In the genomic region with DNA sequence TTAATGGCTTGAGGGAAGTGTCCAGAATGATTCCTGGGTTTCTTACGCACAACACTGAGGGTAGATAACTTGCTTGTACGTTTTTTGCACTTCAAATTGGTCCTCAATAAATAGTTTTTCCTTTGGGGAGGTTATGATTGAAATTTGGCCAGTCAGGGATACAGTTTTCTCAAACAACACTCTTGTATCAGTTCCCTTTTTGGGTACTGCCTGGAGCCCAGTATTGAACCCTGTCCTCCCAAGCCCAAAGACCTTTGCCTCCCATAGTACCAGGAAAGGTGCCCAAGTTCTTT, we compare ENCODE assay signal across 8 cellular contexts. TPM values are rescaled to one million over a fixed set of nuclear protein-coding genes. Genes with fewer than 3 reads are reported as not detected.
DNase-seq lines count a peak whose midpoint lies in the region; ATAC-seq and TF ChIP-seq lines count a peak whose summit lies in the region.

No MANE protein-coding gene starts in this region.

- no peak for DNase-seq in GM23338 (ENCODE audit: low spot score)
- DNase-seq in WTC11 (ENCODE audit: low spot score): no peak
- DNase-seq in glutamatergic neuron: no peak
- DNase-seq in KG1 (lab: John Stamatoyannopoulos, UW): no peak
- DNase-seq in GDM1 (lab: John Stamatoyannopoulos, UW): no peak
- no peak for DNase-seq in KBM-7

- H3K36me3 Mint-ChIP-seq in GM23338 (ENCODE audit: low read depth) (peaks cover 6% of the 10 kb centered on the region), WTC11 (peaks cover 6% of the 10 kb centered on the region; the same call in 1 of the 2 replicates), glutamatergic neuron (ENCODE audit: unreplicated experiment) (no peaks in the 10 kb centered on the region)

- in situ Hi-C loops in KBM-7 (cut with MboI; ENCODE audit: low pct_unique_long_range_greater_than_20kb, low sequenced_read_pairs): no loop called here

- H3K27ac Mint-ChIP-seq in GM23338 (peak overlapping the region; percentile 49), WTC11 (peak overlapping the region; percentile 88), glutamatergic neuron (ENCODE audit: unreplicated experiment) (peak overlapping the region; percentile 89)

- H4K20me1 ChIP-seq in GM23338 (replicated peaks; ENCODE audit: insufficient read depth): peaks cover 11% of the 10 kb centered on the region; the same call in 1 of the 2 replicates

- H3K4me3 Mint-ChIP-seq in GM23338 (peak overlapping the region; percentile 97), WTC11 (peak overlapping the region; percentile 90), glutamatergic neuron (ENCODE audit: unreplicated experiment) (peak overlapping the region; percentile 86)

- H3K9me3 Mint-ChIP-seq in GM23338 (no peaks in the 10 kb centered on the region), WTC11 (no peaks in the 10 kb centered on the region), glutamatergic neuron (ENCODE audit: unreplicated experiment) (peaks cover 7% of the 10 kb centered on the region)

- H3K4me1 ChIP-seq in GM23338 (ENCODE audit: insufficient read depth): peaks cover 15% of the 10 kb centered on the region

- peak overlapping the region; percentile 80 for H3K4me3 ChIP-seq in GM23338
- H3K4me3 ChIP-seq in skin epidermis: peak overlapping the region; percentile 73 to 99 (median 81)

- ATAC-seq in GM23338: no peak
- no peak for ATAC-seq in WTC11
- no peak for ATAC-seq in GM19328 (IDR thresholded peaks at IDR 0.05; ENCODE audit: unreplicated experiment)

- peak overlapping the region; percentile 95 for H3K27ac ChIP-seq in GM23338 (ENCODE audit: low read depth)
- peak overlapping the region; percentile 88 to 99 (median 95) for H3K27ac ChIP-seq in skin epidermis

- H3K27me3 Mint-ChIP-seq in GM23338 (ENCODE audit: insufficient read depth, low read depth, poor library complexity) (peaks cover 14% of the 10 kb centered on the region), WTC11 (ENCODE audit: low read depth) (no peaks in the 10 kb centered on the region), glutamatergic neuron (ENCODE audit: unreplicated experiment) (peaks cover 6% of the 10 kb centered on the region)

- CTCF ChIA-PET in WTC11 (lab: Charles Lee): interaction anchor here (0.8 to 3.0 kb wide), 4 partner anchors 9 to 234 kb away, joined by 3 to 34 read pairs (median 10); no protein-coding TSS in a partner anchor

- H3K36me3 ChIP-seq in GM23338 (ENCODE audit: insufficient read depth): no peaks in the 10 kb centered on the region

- H3F3A ChIP-seq in GM23338 (replicated peaks; ENCODE audit: low read depth): peaks cover 10% of the 10 kb centered on the region

- H3K79me2 ChIP-seq in GM23338 (replicated peaks; ENCODE audit: insufficient read depth): peaks cover 37% of the 10 kb centered on the region

- POLR2A ChIA-PET in WTC11 (lab: Charles Lee): interaction anchor here (0.6 to 1.8 kb wide), 4 partner anchors 62 to 212 kb away, joined by 3 to 5 read pairs (median 4); partner anchors contain the start of gene ATP5IF1

- H3K4me1 Mint-ChIP-seq in GM23338 (peaks cover 8% of the 10 kb centered on the region), WTC11 (peaks cover 26% of the 10 kb centered on the region), glutamatergic neuron (ENCODE audit: low read depth, unreplicated experiment) (peaks cover 2% of the 10 kb centered on the region)

- H3K27me3 ChIP-seq in GM23338 (ENCODE audit: insufficient read depth): no peaks in the 10 kb centered on the region

- no peaks in the 10 kb centered on the region for H3K9me2 ChIP-seq in GM23338 (ENCODE audit: insufficient read depth)

- H2AFZ ChIP-seq in GM23338: peak overlapping the region; percentile 93

- H3K4me2 ChIP-seq in GM23338: peak overlapping the region; percentile 65

- TF ChIP-seq CTCF in GM23338 (conservative IDR thresholded peaks at IDR 0.05; ENCODE audit: low read depth in 2 of 2) (no peak), WTC11 (IDR thresholded peaks at IDR 0.05) (no peak), glutamatergic neuron (IDR thresholded peaks at IDR 0.05; ENCODE audit: partially characterized antibody, unreplicated experiment) (no peak)

TF ChIP-seq in GM23338, 12 proteins besides CTCF, POLR2A, EP300 and RAD21 (continues in another document):
- TF ChIP-seq ZNF114 (CRISPR knock-in tag; IDR thresholded peaks at IDR 0.05): no peak
- TF ChIP-seq, protein P1, sequence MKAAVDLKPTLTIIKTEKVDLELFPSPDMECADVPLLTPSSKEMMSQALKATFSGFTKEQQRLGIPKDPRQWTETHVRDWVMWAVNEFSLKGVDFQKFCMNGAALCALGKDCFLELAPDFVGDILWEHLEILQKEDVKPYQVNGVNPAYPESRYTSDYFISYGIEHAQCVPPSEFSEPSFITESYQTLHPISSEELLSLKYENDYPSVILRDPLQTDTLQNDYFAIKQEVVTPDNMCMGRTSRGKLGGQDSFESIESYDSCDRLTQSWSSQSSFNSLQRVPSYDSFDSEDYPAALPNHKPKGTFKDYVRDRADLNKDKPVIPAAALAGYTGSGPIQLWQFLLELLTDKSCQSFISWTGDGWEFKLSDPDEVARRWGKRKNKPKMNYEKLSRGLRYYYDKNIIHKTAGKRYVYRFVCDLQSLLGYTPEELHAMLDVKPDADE (IDR thresholded peaks at IDR 0.05): no peak

TF ChIP-seq in WTC11, 78 proteins besides CTCF, POLR2A, EP300 and RAD21:
- TF ChIP-seq CREM (CRISPR knock-in tag; IDR thresholded peaks at IDR 0.05) (no peak), ELF4 (CRISPR knock-in tag; IDR thresholded peaks at IDR 0.05; ENCODE audit: low read depth) (no peak), ZNF671 (CRISPR knock-in tag; IDR thresholded peaks at IDR 0.05) (no peak), NFYB (CRISPR knock-in tag; conservative IDR thresholded peaks at IDR 0.05; ENCODE audit: low read depth) (no peak), FOXP4 (CRISPR knock-in tag; IDR thresholded peaks at IDR 0.05) (no peak), ETV6 (CRISPR knock-in tag; IDR thresholded peaks at IDR 0.05) (no peak)
- TF ChIP-seq, protein P2, sequence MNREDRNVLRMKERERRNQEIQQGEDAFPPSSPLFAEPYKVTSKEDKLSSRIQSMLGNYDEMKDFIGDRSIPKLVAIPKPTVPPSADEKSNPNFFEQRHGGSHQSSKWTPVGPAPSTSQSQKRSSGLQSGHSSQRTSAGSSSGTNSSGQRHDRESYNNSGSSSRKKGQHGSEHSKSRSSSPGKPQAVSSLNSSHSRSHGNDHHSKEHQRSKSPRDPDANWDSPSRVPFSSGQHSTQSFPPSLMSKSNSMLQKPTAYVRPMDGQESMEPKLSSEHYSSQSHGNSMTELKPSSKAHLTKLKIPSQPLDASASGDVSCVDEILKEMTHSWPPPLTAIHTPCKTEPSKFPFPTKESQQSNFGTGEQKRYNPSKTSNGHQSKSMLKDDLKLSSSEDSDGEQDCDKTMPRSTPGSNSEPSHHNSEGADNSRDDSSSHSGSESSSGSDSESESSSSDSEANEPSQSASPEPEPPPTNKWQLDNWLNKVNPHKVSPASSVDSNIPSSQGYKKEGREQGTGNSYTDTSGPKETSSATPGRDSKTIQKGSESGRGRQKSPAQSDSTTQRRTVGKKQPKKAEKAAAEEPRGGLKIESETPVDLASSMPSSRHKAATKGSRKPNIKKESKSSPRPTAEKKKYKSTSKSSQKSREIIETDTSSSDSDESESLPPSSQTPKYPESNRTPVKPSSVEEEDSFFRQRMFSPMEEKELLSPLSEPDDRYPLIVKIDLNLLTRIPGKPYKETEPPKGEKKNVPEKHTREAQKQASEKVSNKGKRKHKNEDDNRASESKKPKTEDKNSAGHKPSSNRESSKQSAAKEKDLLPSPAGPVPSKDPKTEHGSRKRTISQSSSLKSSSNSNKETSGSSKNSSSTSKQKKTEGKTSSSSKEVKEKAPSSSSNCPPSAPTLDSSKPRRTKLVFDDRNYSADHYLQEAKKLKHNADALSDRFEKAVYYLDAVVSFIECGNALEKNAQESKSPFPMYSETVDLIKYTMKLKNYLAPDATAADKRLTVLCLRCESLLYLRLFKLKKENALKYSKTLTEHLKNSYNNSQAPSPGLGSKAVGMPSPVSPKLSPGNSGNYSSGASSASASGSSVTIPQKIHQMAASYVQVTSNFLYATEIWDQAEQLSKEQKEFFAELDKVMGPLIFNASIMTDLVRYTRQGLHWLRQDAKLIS (CRISPR knock-in tag; IDR thresholded peaks at IDR 0.05; ENCODE audit: borderline replicate concordance): no peak
- TF ChIP-seq, protein P3, sequence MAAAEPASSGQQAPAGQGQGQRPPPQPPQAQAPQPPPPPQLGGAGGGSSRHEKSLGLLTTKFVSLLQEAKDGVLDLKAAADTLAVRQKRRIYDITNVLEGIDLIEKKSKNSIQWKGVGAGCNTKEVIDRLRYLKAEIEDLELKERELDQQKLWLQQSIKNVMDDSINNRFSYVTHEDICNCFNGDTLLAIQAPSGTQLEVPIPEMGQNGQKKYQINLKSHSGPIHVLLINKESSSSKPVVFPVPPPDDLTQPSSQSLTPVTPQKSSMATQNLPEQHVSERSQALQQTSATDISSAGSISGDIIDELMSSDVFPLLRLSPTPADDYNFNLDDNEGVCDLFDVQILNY (CRISPR knock-in tag; IDR thresholded peaks at IDR 0.05): no peak

RNA-seq across cellular contexts. Expression of gene PHACTR4, which starts 0.4 kb away (rescaled TPM):
- total RNA-seq in GM23338 (2014; rRNA removed; shearing (Covaris generic)): 29.7 and 35.4 TPM in 2 replicates
- polyA plus RNA-seq in GM23338 (2016; fragmentation: Nextera tagmentation; extraction: Ambion mirVana): 47.1 and 54.1 TPM in 2 replicates
- total RNA-seq in WTC11 (2021): 49.2 to 52.9 TPM (median 50.9 TPM) in 3 replicates
- total RNA-seq in glutamatergic neuron (ENCODE audit: unreplicated experiment): 74.6 TPM

RNA-seq across cellular contexts. Expression of gene MED18, which starts 40.3 kb away (rescaled TPM):
- 11.9 and 12.6 TPM in 2 replicates for total RNA-seq in GM23338 (2014; rRNA removed; shearing (Covaris generic))
- 7.6 and 8.5 TPM in 2 replicates for polyA plus RNA-seq in GM23338 (2016; fragmentation: Nextera tagmentation; extraction: Ambion mirVana)
- total RNA-seq in WTC11 (2021) (15.1 to 17.9 TPM (median 15.2 TPM) in 3 replicates), glutamatergic neuron (ENCODE audit: unreplicated experiment) (10.1 TPM)
